In the genomic region with DNA sequence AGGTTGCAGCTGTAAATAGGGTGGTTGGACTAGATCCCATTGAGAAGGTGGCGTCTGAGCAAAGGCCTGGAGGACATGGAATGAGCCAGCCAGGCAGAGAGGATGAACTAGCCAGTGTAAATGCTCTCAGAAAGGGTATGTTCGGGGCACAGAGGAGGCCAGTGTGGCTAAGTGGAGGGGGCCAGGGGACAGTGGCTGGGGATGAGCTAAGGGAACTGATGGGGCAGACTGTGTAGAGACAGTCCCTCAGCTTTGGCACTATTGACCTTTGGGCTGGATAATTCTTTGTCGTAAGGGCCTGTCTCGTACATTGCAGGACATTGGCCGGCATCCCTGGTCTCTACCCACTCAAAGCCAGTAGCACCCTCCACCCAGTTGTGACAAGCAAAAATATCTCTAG, we compare ENCODE assay signal across 10 cellular contexts. TPM values are rescaled to one million over a fixed set of nuclear protein-coding genes. Genes with fewer than 3 reads are reported as not detected.
"Had no signal": no experiment of that assay in that cellular context is flagged by ENCODE, and none has a peak within 500 bp of the region (broad histone marks: within the 10 kb centered on the region; RNA-seq: fewer than 3 reads in every experiment).

No MANE protein-coding gene starts in this region.

- H3K4me3 ChIP-seq: GM23248, K562 had no signal

- H3K27ac Mint-ChIP-seq: H9 had no signal

- ATAC-seq: K562 had no signal

- FAIRE-seq: H54, HTR-8/SVneo, K562 had no signal

- H3K27ac ChIP-seq: GM23248, HL-60 had no signal

- H2AFZ ChIP-seq: GM23248 had no signal

- H3K4me3 Mint-ChIP-seq: H9 had no signal

- H3K9ac ChIP-seq: GM23248 had no signal

- DNase-seq: GM23248, GOT3, H9, HCEC 1CT, IMR-90, KG1 had no signal

RNA-seq across cellular contexts. Expression of gene ISX, which starts 43.7 kb away (rescaled TPM):
- total RNA-seq: GM23248, H9, IMR-90 had no signal
- polyA plus RNA-seq: GM23248, IMR-90 had no signal
